In the genomic region with DNA sequence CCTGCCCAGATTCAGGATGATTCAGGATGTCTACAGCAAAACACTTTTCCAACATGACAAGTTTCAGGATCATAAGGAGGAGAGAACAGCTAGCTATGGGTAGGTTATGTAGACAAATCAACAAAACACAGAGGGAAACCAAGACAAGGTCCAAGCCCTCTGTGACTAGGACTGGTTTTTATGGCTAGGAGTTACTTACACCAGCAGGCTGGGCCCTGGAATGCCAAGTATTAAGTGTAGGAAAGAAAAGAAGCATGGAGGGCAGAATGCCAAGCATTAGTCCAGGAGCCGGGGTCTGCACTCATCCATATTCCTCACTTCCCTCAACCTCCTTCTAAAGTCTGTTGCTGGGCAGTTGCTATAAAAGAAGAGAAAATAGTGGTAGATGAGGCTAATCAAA, we compare ENCODE assay signal across 24 cellular contexts. TPM values are rescaled to one million over a fixed set of nuclear protein-coding genes. Genes with fewer than 3 reads are reported as not detected.
DNase-seq lines count a peak whose midpoint lies in the region; ATAC-seq, FAIRE-seq and TF ChIP-seq lines count a peak whose summit lies in the region.
"Had no signal": no experiment of that assay in that cellular context is flagged by ENCODE, and none has a peak within 500 bp of the region (broad histone marks: within the 10 kb centered on the region; RNA-seq: fewer than 3 reads in every experiment).

No MANE protein-coding gene starts in this region.

- H3K36me3 ChIP-seq in SK-N-MC (ENCODE audit: insufficient read depth, low read length) = no peaks in the 10 kb centered on the region
- H3K36me3 ChIP-seq in keratinocyte (ENCODE audit: control insufficient read depth in 2 of 2, extremely low read depth in 1 of 2, insufficient read depth in 2 of 2, low read length in 2 of 2) = no peaks in the 10 kb centered on the region
- H3K36me3 ChIP-seq in sigmoid colon = no peaks in the 10 kb centered on the region
- H3K36me3 ChIP-seq in prostate gland = no peaks in the 10 kb centered on the region
- H3K36me3 ChIP-seq: spleen, upper lobe of left lung had no signal

- H3K9ac ChIP-seq in SK-N-MC (ENCODE audit: insufficient read length) (peak overlapping the region; percentile 0), keratinocyte (ENCODE audit: control insufficient read depth, extremely low read depth, insufficient read depth, low read length) (no peak overlapping the region)
- H3K9ac ChIP-seq: KMS-11 had no signal

- H4K20me1 ChIP-seq in keratinocyte (ENCODE audit: control insufficient read depth, extremely low read depth, insufficient read depth, low read length) = no peaks in the 10 kb centered on the region

- no peaks in the 10 kb centered on the region for H3K79me2 ChIP-seq in keratinocyte (ENCODE audit: control insufficient read depth, insufficient read depth, low read length)

- WGBS in sigmoid colon, 2 donors = 76 to 80% methylated on average over 1 of the region's 1 CpG
- 53% methylated on average over 1 of the region's 1 CpG for WGBS in prostate gland

- H3K4me1 Mint-ChIP-seq in CD4-positive, alpha-beta T cell (ENCODE audit: low read depth) = no peaks in the 10 kb centered on the region
- H3K4me1 Mint-ChIP-seq: CD14-positive monocyte had no signal

- peaks cover 2% of the 10 kb centered on the region for H3K9me3 Mint-ChIP-seq in CD4-positive, alpha-beta T cell
- H3K9me3 Mint-ChIP-seq: activated T-cell treated with anti-CD3 and anti-CD28 coated beads, Interleukin-2, amount 50 U/mL, for 4 hours had no signal

- FAIRE-seq in keratinocyte (lab: Jason Lieb, UNC) = no peak
- FAIRE-seq: GM18507 had no signal

- no peaks in the 10 kb centered on the region for H3K36me3 Mint-ChIP-seq in CD4-positive, alpha-beta T cell (ENCODE audit: low read depth)
- H3K36me3 Mint-ChIP-seq: CD14-positive monocyte, WTC11 had no signal

- no peak overlapping the region for H3K27ac Mint-ChIP-seq in CD4-positive, alpha-beta T cell
- H3K27ac Mint-ChIP-seq: CD14-positive monocyte, WTC11 had no signal

- TF ChIP-seq POLR2A in sigmoid colon (IDR thresholded peaks at IDR 0.05) (no peak), prostate gland (IDR thresholded peaks at IDR 0.05) (no peak)

- H3K9me3 ChIP-seq in SK-N-MC (ENCODE audit: low read depth, low read length) = no peaks in the 10 kb centered on the region
- H3K9me3 ChIP-seq in keratinocyte (ENCODE audit: control insufficient read depth, low read depth, low read length) = no peaks in the 10 kb centered on the region
- H3K9me3 ChIP-seq in sigmoid colon = no peaks in the 10 kb centered on the region
- H3K9me3 ChIP-seq in prostate gland = no peaks in the 10 kb centered on the region
- H3K9me3 ChIP-seq in CD4-positive, alpha-beta T cell (ENCODE audit: control insufficient read depth, low read length) = no peaks in the 10 kb centered on the region
- H3K9me3 ChIP-seq: body of pancreas, psoas muscle, spleen, upper lobe of left lung had no signal

- CTCF ChIA-PET in CD4-positive, alpha-beta T cell (lab: Charles Lee) = no interaction called here

- DNase-seq in EL = peak; percentile 24
- DNase-seq in SK-N-MC (ENCODE audit: low read depth, low spot score) = no peak
- no peak for DNase-seq in keratinocyte (ENCODE audit: low read depth, low spot score)
- no peak for DNase-seq in sigmoid colon
- no peak for DNase-seq in prostate gland (ENCODE audit: low spot score)
- DNase-seq in CD4-positive, alpha-beta T cell = no peak
- DNase-seq in Ammon's horn (ENCODE audit: low spot score) = no peak
- DNase-seq: activated CD4-positive, alpha-beta T cell treated with anti-CD3 and anti-CD28 coated beads, Interleukin-2, amount 50 U/mL, for 1 hour; activated T-cell treated with anti-CD3 and anti-CD28 coated beads, Interleukin-2, amount 50 U/mL, for 4 hours; Calu3; DMS79 treated with DMSO at 0.1 percent for 48 hours; effector CD4-positive, alpha-beta T cell; NCI-H1436; OCI-M1; spleen; SW 1271; upper lobe of left lung had no signal

- no peaks in the 10 kb centered on the region for H3K9me1 ChIP-seq in keratinocyte (ENCODE audit: control insufficient read depth, extremely low read depth, insufficient read depth, low read length)

- H3K27me3 ChIP-seq in keratinocyte (ENCODE audit: control insufficient read depth, extremely low read depth, insufficient read depth, low read length) (no peaks in the 10 kb centered on the region), sigmoid colon (no peaks in the 10 kb centered on the region), prostate gland (replicated peaks; ENCODE audit: insufficient read depth) (no peaks in the 10 kb centered on the region)
- no peaks in the 10 kb centered on the region for H3K27me3 ChIP-seq in CD4-positive, alpha-beta T cell (ENCODE audit: control insufficient read depth, insufficient read depth, low read length)
- H3K27me3 ChIP-seq: body of pancreas, spleen, upper lobe of left lung had no signal

- H3K4me1 ChIP-seq in keratinocyte (ENCODE audit: control insufficient read depth, extremely low read depth, insufficient read depth, low read length) (peaks cover 25% of the 10 kb centered on the region), sigmoid colon (peaks cover 0 to 25% (median 15%) of the 10 kb centered on the region in 4 donors), prostate gland (replicated peaks) (no peaks in the 10 kb centered on the region)
- H3K4me1 ChIP-seq: body of pancreas, spleen had no signal

- TF ChIP-seq EP300 in sigmoid colon (IDR thresholded peaks at IDR 0.05) = no peak

- no peak overlapping the region for H3K4me3 Mint-ChIP-seq in CD4-positive, alpha-beta T cell
- H3K4me3 Mint-ChIP-seq: activated T-cell treated with anti-CD3 and anti-CD28 coated beads, Interleukin-2, amount 50 U/mL, for 4 hours; CD14-positive monocyte; WTC11 had no signal

- no peak overlapping the region for H3K4me3 ChIP-seq in SK-N-MC
- H3K4me3 ChIP-seq in keratinocyte (ENCODE audit: control insufficient read depth in 2 of 3, extremely low read depth in 1 of 3, insufficient read depth in 2 of 3, low read depth in 1 of 3, low read length in 3 of 3) = no peak overlapping the region
- H3K4me3 ChIP-seq in sigmoid colon = no peak overlapping the region
- H3K4me3 ChIP-seq in prostate gland = no peak overlapping the region
- H3K4me3 ChIP-seq: body of pancreas, psoas muscle, spleen, upper lobe of left lung had no signal

- POLR2A ChIA-PET in CD4-positive, alpha-beta T cell (lab: Charles Lee) = no interaction called here

- intact Hi-C loops in sigmoid colon (cut with DNase I) (no loop called here), prostate gland (cut with DNase I) (no loop called here)
- intact Hi-C loops in CD4-positive, alpha-beta T cell (cut with DNase I, micrococcal nuclease) = no loop called here

- H3K27me3 Mint-ChIP-seq in CD4-positive, alpha-beta T cell = peaks cover 8% of the 10 kb centered on the region

- no peak for ATAC-seq in GM18858 (IDR thresholded peaks at IDR 0.05; ENCODE audit: unreplicated experiment)
- no peak for ATAC-seq in CD4-positive, alpha-beta T cell (ENCODE audit: poor library complexity)
- ATAC-seq: activated T-cell treated with anti-CD3 and anti-CD28 coated beads, Interleukin-2, amount 50 U/mL, for 4 hours; WTC11 had no signal

- dilution Hi-C loops in keratinocyte (cut with MboI; ENCODE audit: extremely low pct_ligation_motif_present, low sequenced_read_pairs) = no loop called here

- no peak for TF ChIP-seq CTCF in keratinocyte (optimal IDR thresholded peaks at IDR 0.05 in 1 of 3, IDR thresholded peaks at IDR 0.05 in 1 of 3, conservative IDR thresholded peaks at IDR 0.05 in 1 of 3; ENCODE audit: extremely low read depth in 1 of 3, insufficient read depth in 2 of 3, low read length in 3 of 3)
- no peak for TF ChIP-seq CTCF in sigmoid colon (IDR thresholded peaks at IDR 0.05)
- no peak for TF ChIP-seq CTCF in prostate gland (IDR thresholded peaks at IDR 0.05)
- no peak for TF ChIP-seq CTCF in CD4-positive, alpha-beta T cell (IDR thresholded peaks at IDR 0.05)

- H3K27ac ChIP-seq in SK-N-MC (no peak overlapping the region), keratinocyte (ENCODE audit: control insufficient read depth, insufficient read depth, low read length) (no peak overlapping the region), sigmoid colon (peak overlapping the region in 3 of 4 donors; percentile 29 to 68 (median 54)), prostate gland (no peak overlapping the region)
- no peak overlapping the region for H3K27ac ChIP-seq in CD4-positive, alpha-beta T cell (ENCODE audit: low read depth, low read length)
- H3K27ac ChIP-seq: body of pancreas, KMS-11, spleen, upper lobe of left lung had no signal

- no peak overlapping the region for H3K4me2 ChIP-seq in keratinocyte (ENCODE audit: control insufficient read depth, extremely low read depth, insufficient read depth, low read depth, low read length)
- H3K4me2 ChIP-seq: KMS-11 had no signal

- peak overlapping the region; percentile 55 for H2AFZ ChIP-seq in keratinocyte (ENCODE audit: control insufficient read depth, low read length)

RNA-seq across cellular contexts. Expression of gene PPP2R3A, which starts 35.3 kb away (rescaled TPM):
- polyA plus RNA-seq in keratinocyte (10.3 to 11.8 TPM (median 11.1 TPM) in 3 replicates), sigmoid colon (1 to 10 TPM; 4.0 to 8.1 (median 6.6) TPM)
- 8.8 TPM for polyA plus RNA-seq in keratinocyte (2011; ENCODE audit: low read depth)
- polyA plus RNA-seq in keratinocyte (2011; cell fraction: cytosol; rRNA removed) = 5.2 and 9.6 TPM in 2 replicates
- polyA plus RNA-seq in keratinocyte (2011; cell fraction: nucleus; rRNA removed) = 10.3 and 10.9 TPM in 2 replicates
- polyA plus RNA-seq in keratinocyte (2012; ENCODE audit: low replicate concordance) = 6.7 and 10.7 TPM in 2 replicates
- 17.9 to 30.8 TPM (median 22.1 TPM) in 3 replicates for polyA minus RNA-seq in keratinocyte
- polyA minus RNA-seq in keratinocyte (2011; cell fraction: cytosol; rRNA and poly(A)+ RNA removed) = 9.0 TPM
- polyA minus RNA-seq in keratinocyte (2011; cell fraction: nucleus; rRNA and poly(A)+ RNA removed) = 14.4 and 29.9 TPM in 2 replicates
- total RNA-seq in sigmoid colon (10 to 100 TPM; 32.9 to 49.0 (median 36.8) TPM), prostate gland (10 to 100 TPM in 1 of 2 donors, 1 to 10 TPM in 1; 9.0 to 25.9 TPM)
- under 1 TPM; 0.14 to 0.31 TPM for total RNA-seq in CD4-positive, alpha-beta T cell

Comparison
In these comparisons a context has a peak if more than half of its experiments do, and no peak if none do; other contexts are left out.
1. H3K27ac ChIP-seq: peak in sigmoid colon (3 of 4); none in SK-N-MC (single experiment), keratinocyte (single experiment), prostate gland (0 of 2) and CD4-positive, alpha-beta T cell (single experiment).
2. RNA of gene PPP2R3A, which starts 35.3 kb away (total RNA-seq): 32.9 to 49.0 TPM in sigmoid colon and 9.0 to 25.9 TPM in prostate gland; 0.14 to 0.31 TPM in CD4-positive, alpha-beta T cell; every median in the first group is over 4 times any median in the second.